ENCODE assay signal across 7 cellular contexts in the genomic region with DNA sequence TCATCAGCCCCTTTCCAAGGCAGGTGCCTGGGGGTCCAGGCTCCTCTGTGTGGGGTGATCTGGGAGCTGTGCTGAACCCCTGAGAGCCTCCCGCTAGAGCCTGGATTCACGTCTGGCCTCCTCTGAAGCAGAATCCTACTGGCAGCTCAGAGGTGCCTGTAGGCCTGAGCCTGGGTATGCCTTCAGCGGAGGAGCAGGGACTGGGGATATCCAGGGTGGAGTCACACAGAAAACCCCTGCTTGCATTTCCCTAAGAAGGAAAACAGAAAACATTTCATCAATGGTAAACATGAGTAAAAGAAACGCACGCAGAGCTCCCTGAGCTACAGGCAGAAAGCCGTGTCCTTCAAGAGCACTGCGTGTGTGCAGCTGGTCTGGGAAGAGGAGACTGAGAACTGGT. TPM values are rescaled to one million over a fixed set of nuclear protein-coding genes. Genes with fewer than 3 reads are reported as not detected.
"Had no signal": no experiment of that assay in that cellular context is flagged by ENCODE, and none has a peak within 500 bp of the region (broad histone marks: within the 10 kb centered on the region; RNA-seq: fewer than 3 reads in every experiment).

No MANE protein-coding gene starts in this region.

RNA-seq across cellular contexts. Expression of a gene that starts 57.0 kb away (rescaled TPM):
- total RNA-seq: GM23248, H4, H7, HepG2, HFFc6, HT1080 had no signal
- polyA plus RNA-seq: GM23248, HepG2, IgD-negative memory B cell had no signal
